Comparison of ENCODE assay signal across 33 cellular contexts in the genomic region with DNA sequence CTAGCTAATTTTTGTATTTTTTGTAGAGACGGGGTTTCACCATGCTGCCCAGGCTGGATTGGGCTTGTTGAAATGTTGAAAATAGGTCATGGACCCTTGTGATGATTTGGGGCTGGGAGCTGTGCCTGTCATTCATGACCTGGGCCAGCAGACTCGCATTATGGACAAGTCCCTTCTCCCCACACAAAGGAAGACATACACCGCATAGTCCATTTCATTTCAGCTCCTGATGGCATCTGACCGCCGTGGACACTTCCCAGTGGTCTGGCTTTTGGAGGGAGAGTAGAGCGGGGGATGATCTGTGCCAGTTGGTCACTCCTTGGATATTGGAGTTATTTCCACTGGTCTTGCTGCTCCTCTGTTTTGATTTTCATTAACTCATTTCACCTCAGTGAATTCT. TPM values are rescaled to one million over a fixed set of nuclear protein-coding genes. Genes with fewer than 3 reads are reported as not detected.
DNase-seq lines count a peak whose midpoint lies in the region; ATAC-seq, FAIRE-seq and TF ChIP-seq lines count a peak whose summit lies in the region.
"Had no signal": no experiment of that assay in that cellular context is flagged by ENCODE, and none has a peak within 500 bp of the region (broad histone marks: within the 10 kb centered on the region; RNA-seq: fewer than 3 reads in every experiment).

No MANE protein-coding gene starts in this region.

- 0 out of 2 replicates have a peak overlapping the region, but pooled peaks have one; percentile 19 for H3K27ac Mint-ChIP-seq in WTC11
- H3K27ac Mint-ChIP-seq: activated CD4-positive, alpha-beta T cell treated with anti-CD3 and anti-CD28 coated beads, Interleukin-2, amount 10 ng/mL, durations not matched to agents 7 days and 5 days; activated naive CD8-positive, alpha-beta T cell had no signal

- intact Hi-C loops in HepG2 (cut with micrococcal nuclease; ENCODE audit: unreplicated experiment) = loop anchor here (5.0 kb wide), 1 partner anchor 35 kb away; a partner anchor contains a TSS
- intact Hi-C loops in spleen (cut with DNase I; ENCODE audit: low total_unique reads) = no loop called here

- peaks cover 100% of the 10 kb centered on the region for H3K79me2 ChIP-seq in GM23248 (ENCODE audit: insufficient read depth)
- H3K79me2 ChIP-seq in HepG2 (ENCODE audit: insufficient read depth, low read length) = peaks cover 8% of the 10 kb centered on the region

- CTCF ChIA-PET in WTC11 (lab: Charles Lee) (no interaction called here), HepG2 (lab: Yijun Ruan, JAX; ENCODE audit: low intra/inter-chr PET ratio, low total read pairs) (no interaction called here), HEK293T (lab: Yijun Ruan, JAX) (no interaction called here)

- no peak for TF ChIP-seq RAD21 in HepG2 (CRISPR knock-in tag; IDR thresholded peaks at IDR 0.05)

- TF ChIP-seq CTCF in WTC11 (IDR thresholded peaks at IDR 0.05) (no peak), HepG2 (CRISPR knock-in tag; IDR thresholded peaks at IDR 0.05) (no peak), spleen (IDR thresholded peaks at IDR 0.05 in 8 of 11, conservative IDR thresholded peaks at IDR 0.05 in 3 of 11) (no peak)

- H3K9me2 ChIP-seq in GM23248 (ENCODE audit: insufficient read depth) = no peaks in the 10 kb centered on the region

- H4K20me1 ChIP-seq in GM23248 (ENCODE audit: insufficient read depth) = peaks cover 19% of the 10 kb centered on the region
- H4K20me1 ChIP-seq in HepG2 (ENCODE audit: insufficient read depth, low read length) = no peaks in the 10 kb centered on the region

- POLR2A ChIA-PET in WTC11 (lab: Charles Lee) (interaction anchor here (0.7 kb wide), 1 partner anchor 10 kb away, joined by 6 read pairs; no protein-coding TSS in a partner anchor), HepG2 (lab: Yijun Ruan, JAX) (no interaction called here), HEK293T (lab: Yijun Ruan, JAX) (no interaction called here)

- H3K4me3 ChIP-seq in GM23248 (no peak overlapping the region), HepG2 (replicated peaks in 1 of 3; ENCODE audit: insufficient read depth in 1 of 3, low read depth in 2 of 3, low read length in 3 of 3) (no peak overlapping the region), spleen (no peak overlapping the region)
- H3K4me3 ChIP-seq: lung, ovary, SJCRH30, smooth muscle cell, stomach had no signal

- in situ Hi-C loops in GM23248 (cut with MboI) (no loop called here), HepG2 (cut with HindIII; ENCODE audit: extremely low pct_ligation_motif_present, low pct_unique_long_range_greater_than_20kb) (no loop called here)

- H2AFZ ChIP-seq in GM23248 = no peak overlapping the region
- no peak overlapping the region for H2AFZ ChIP-seq in HepG2 (ENCODE audit: low read length)

- peaks cover 8% of the 10 kb centered on the region for H3K36me3 Mint-ChIP-seq in WTC11

- no peak for FAIRE-seq in HepG2 (lab: Jason Lieb, UNC)
- FAIRE-seq: colon, keratinocyte, RCC 7860 had no signal

- TF ChIP-seq POLR2A in HepG2 (IDR thresholded peaks at IDR 0.05; ENCODE audit: insufficient read depth in 1 of 2, low read depth in 2 of 2, low read length in 2 of 2) (no peak), spleen (IDR thresholded peaks at IDR 0.05) (no peak)

- no peak overlapping the region for H3K4me3 Mint-ChIP-seq in WTC11
- H3K4me3 Mint-ChIP-seq: activated CD4-positive, alpha-beta T cell treated with anti-CD3 and anti-CD28 coated beads, Interleukin-2, amount 10 ng/mL, durations not matched to agents 7 days and 5 days; activated naive CD8-positive, alpha-beta T cell; neural crest cell had no signal

- no peaks in the 10 kb centered on the region for H3K4me1 Mint-ChIP-seq in WTC11

- no peaks in the 10 kb centered on the region for H3K27me3 ChIP-seq in GM23248 (replicated peaks; ENCODE audit: insufficient read depth)
- no peaks in the 10 kb centered on the region for H3K27me3 ChIP-seq in HepG2 (ENCODE audit: control insufficient read depth in 1 of 2, insufficient read depth in 2 of 2, low read length in 2 of 2)
- no peaks in the 10 kb centered on the region for H3K27me3 ChIP-seq in spleen (replicated peaks in 1 of 7)
- H3K27me3 ChIP-seq: ovary, SJCRH30, stomach had no signal

- DNase-seq in GM23248 (no peak), WTC11 (ENCODE audit: low spot score) (no peak), HepG2 (ENCODE audit: low spot score) (no peak), spleen (peak; percentile 16), HEK293T (ENCODE audit: extremely low spot score) (no peak), NCI-H2227 treated with DMSO at 0.1 percent for 48 hours (lab: John Stamatoyannopoulos, UW) (no peak), GM19240 (ENCODE audit: insufficient read length, low spot score) (no peak)
- no peak for DNase-seq in activated CD4-positive, alpha-beta T cell treated with anti-CD3 and anti-CD28 coated beads for 1 hour
- DNase-seq: activated CD4-positive, alpha-beta T cell treated with anti-CD3 and anti-CD28 coated beads, Interleukin-2, amount 10 ng/mL, durations not matched to agents 7 days and 5 days; C1 segment of cervical spinal cord; COR-L47; DMS79 treated with DMSO at 0.1 percent for 48 hours; effector CD4-positive, alpha-beta T cell; erythroblast; GF-D8; NCI-H1048; NCI-H1694; NCI-H446 treated with DMSO at 0.1 percent for 48 hours; NCI-H82; retina; SJCRH30; stimulated activated CD4-positive, alpha-beta T cell treated with anti-CD3 and anti-CD28 coated beads, Interleukin-2, amount 100 ng/mL, for 24 hours; stomach; T-helper 9 cell; trophoblast cell had no signal

- ATAC-seq in WTC11 (no peak), HepG2 (no peak)

- H3F3A ChIP-seq in GM23248 (ENCODE audit: insufficient read depth) = peaks cover 57% of the 10 kb centered on the region

- BruUV-seq in HepG2 (replicated peaks; lab: Mats Ljungman, UMichigan) = no TSS peak

- H3K9me3 Mint-ChIP-seq in WTC11 = no peaks in the 10 kb centered on the region
- H3K9me3 Mint-ChIP-seq: activated CD4-positive, alpha-beta T cell treated with anti-CD3 and anti-CD28 coated beads, Interleukin-2, amount 10 ng/mL, durations not matched to agents 7 days and 5 days; neural crest cell had no signal

- H3K4me2 ChIP-seq in GM23248 (ENCODE audit: unreplicated experiment) = no peak overlapping the region
- no peak overlapping the region for H3K4me2 ChIP-seq in HepG2 (ENCODE audit: low read depth, low read length)
- H3K4me2 ChIP-seq: smooth muscle cell had no signal

- H3K9ac ChIP-seq in GM23248 = no peak overlapping the region
- H3K9ac ChIP-seq in HepG2 (ENCODE audit: insufficient read depth, low read depth, low read length) = no peak overlapping the region

- 0 out of 2 replicates have a peak overlapping the region, but pooled peaks have one; percentile 79 for H3K27ac ChIP-seq in GM23248
- peak overlapping the region; percentile 75 for H3K27ac ChIP-seq in HepG2 (ENCODE audit: extremely low read length, insufficient read depth, low read length)
- no peak overlapping the region for H3K27ac ChIP-seq in spleen
- H3K27ac ChIP-seq: ovary, SJCRH30 had no signal

- H3K9me3 ChIP-seq in GM23248 (ENCODE audit: low read depth) (no peaks in the 10 kb centered on the region), HepG2 (ENCODE audit: low read length) (no peaks in the 10 kb centered on the region), spleen (no peaks in the 10 kb centered on the region)
- H3K9me3 ChIP-seq: ovary, SJCRH30, stomach had no signal

- WGBS in GM23248 (ENCODE audit: low coverage in 1 of 2, low lambda C conversion rate in 2 of 2, missing lambda C conversion rate in 2 of 2), 2 experiments = 98 to 99% methylated on average over 6 of the region's 6 CpGs
- 98% methylated on average over 5 of the region's 6 CpGs for WGBS in HepG2 (ENCODE audit: low lambda C conversion rate)
- 94 to 98% (median 96%) methylated on average over 6 of the region's 6 CpGs for WGBS in spleen, 5 donors

- no peak for TF ChIP-seq EP300 in HepG2 (IDR thresholded peaks at IDR 0.05; ENCODE audit: low read depth in 2 of 2, low read length in 2 of 2)
- no peak for TF ChIP-seq EP300 in HepG2 (CRISPR knock-in tag; IDR thresholded peaks at IDR 0.05; ENCODE audit: borderline replicate concordance)

- H3K36me3 ChIP-seq in GM23248 (ENCODE audit: low read depth) (peaks cover 30% of the 10 kb centered on the region; the same call in 1 of the 2 replicates), HepG2 (replicated peaks in 1 of 2; ENCODE audit: control insufficient read depth in 1 of 2, insufficient read depth in 2 of 2, low read length in 2 of 2) (peaks cover 1 to 21% of the 10 kb centered on the region in 2 experiments; a peak in 3 of 5 replicates), spleen (peaks cover 0 to 78% (median 20%) of the 10 kb centered on the region in 6 donors)
- H3K36me3 ChIP-seq: ovary had no signal

- H3K4me1 ChIP-seq in GM23248 (ENCODE audit: insufficient read depth) (peaks cover 38% of the 10 kb centered on the region), HepG2 (ENCODE audit: insufficient read depth, low read length) (peaks cover 37% of the 10 kb centered on the region), spleen (peaks cover 9 to 98% (median 63%) of the 10 kb centered on the region in 6 donors)

- H3K27me3 Mint-ChIP-seq in WTC11 (ENCODE audit: low read depth) = no peaks in the 10 kb centered on the region
- H3K27me3 Mint-ChIP-seq: activated CD4-positive, alpha-beta T cell treated with anti-CD3 and anti-CD28 coated beads, Interleukin-2, amount 10 ng/mL, durations not matched to agents 7 days and 5 days; activated naive CD8-positive, alpha-beta T cell had no signal

RNA-seq across cellular contexts. Expression of a gene that starts 34.8 kb away (rescaled TPM):
- 292 TPM in 2 replicates for total RNA-seq in GM23248 (2014; rRNA removed; shearing (Covaris generic))
- 68.4 and 73.5 TPM in 2 replicates for polyA plus RNA-seq in GM23248 (2016; fragmentation: Nextera tagmentation; extraction: Ambion mirVana)
- total RNA-seq in WTC11 (2021) = 127 to 140 TPM (median 136 TPM) in 3 replicates
- total RNA-seq in HepG2 (2016; rRNA removed; fragmentation: Illumina TruSeq; extraction: Trizol) = 43.6 and 50.2 TPM in 2 replicates
- 15.5 and 22.4 TPM in 2 replicates for total RNA-seq in HepG2 (2016; cell fraction: cytosol; rRNA removed; fragmentation: Illumina TruSeq; extraction: Trizol; ENCODE audit: low read depth)
- 35.4 and 49.2 TPM in 2 replicates for total RNA-seq in HepG2 (2016; cell fraction: insoluble cytoplasmic fraction; rRNA removed; fragmentation: Illumina TruSeq; extraction: Trizol)
- total RNA-seq in HepG2 (2016; cell fraction: membrane; rRNA removed; fragmentation: Illumina TruSeq; extraction: Trizol) = 44.2 and 45.8 TPM in 2 replicates
- total RNA-seq in HepG2 (2016; cell fraction: nucleus; rRNA removed; fragmentation: Illumina TruSeq; extraction: Trizol) = 44.0 and 52.2 TPM in 2 replicates
- 42.9 and 52.4 TPM in 2 replicates for polyA plus RNA-seq in HepG2 (2011; rRNA removed)
- 27.7 and 33.6 TPM in 2 replicates for polyA plus RNA-seq in HepG2 (2011; cell fraction: cytosol; rRNA removed)
- 64.4 and 73.7 TPM in 2 replicates for polyA plus RNA-seq in HepG2 (2011; cell fraction: nucleus; rRNA removed)
- 45.3 and 47.7 TPM in 2 replicates for polyA plus RNA-seq in HepG2 (2012)
- polyA plus RNA-seq in HepG2 (2016; cell fraction: cytosol; fragmentation: Illumina TruSeq; extraction: Trizol; ENCODE audit: low read depth) = 21.2 and 23.7 TPM in 2 replicates
- polyA plus RNA-seq in HepG2 (2016; cell fraction: insoluble cytoplasmic fraction; fragmentation: Illumina TruSeq; extraction: Trizol; ENCODE audit: low read depth) = 54.0 and 64.3 TPM in 2 replicates
- polyA plus RNA-seq in HepG2 (2016; cell fraction: membrane; fragmentation: Illumina TruSeq; extraction: Trizol; ENCODE audit: low read depth) = 40.8 and 46.7 TPM in 2 replicates
- polyA plus RNA-seq in HepG2 (2016; cell fraction: nucleus; fragmentation: Illumina TruSeq; extraction: Trizol; ENCODE audit: insufficient read depth, low read depth) = 98.9 and 100 TPM in 2 replicates
- polyA minus RNA-seq in HepG2 (2011; rRNA and poly(A)+ RNA removed; ENCODE audit: low replicate concordance) = 85.4 and 275 TPM in 2 replicates
- polyA minus RNA-seq in HepG2 (2011; cell fraction: cytosol; rRNA and poly(A)+ RNA removed) = 31.4 and 37.0 TPM in 2 replicates
- 58.5 and 70.9 TPM in 2 replicates for polyA minus RNA-seq in HepG2 (2011; cell fraction: nucleus; rRNA and poly(A)+ RNA removed)
- 100 to 1,000 TPM; 120 to 309 (median 197) TPM for total RNA-seq in spleen
- 100 to 1,000 TPM in 1 of 3 donors, 10 to 100 TPM in 2; 52.3 to 114 (median 83.0) TPM for polyA plus RNA-seq in spleen

Comparison
In these comparisons a context has a peak if more than half of its experiments do, and no peak if none do; other contexts are left out.
1. H3K27ac ChIP-seq: peak in GM23248 (single experiment) and HepG2 (single experiment); none in spleen (0 of 8).